In genomic region chr18:34867520-34867919, GRCh38 we compare ENCODE assay signal across 9 cellular contexts.
A peak's percentile ranks its signal among the peaks of the same experiment; 100 is the strongest.
DNase-seq lines count a peak whose midpoint lies in the region; ATAC-seq and TF ChIP-seq lines count a peak whose summit lies in the region.
"Had no signal": no experiment of that assay in that cellular context is flagged by ENCODE, and none has a peak within 500 bp of the region (broad histone marks: within the 10 kb centered on the region; RNA-seq: fewer than 3 reads in every experiment).

No MANE protein-coding gene starts in this region.

- DNase-seq in AG04450 (ENCODE audit: low read depth, low spot score): no peak
- peak; percentile 70 for DNase-seq in H7
- peak in 3 of 5 donors; percentile 31 to 43 (median 32) for DNase-seq in heart left ventricle
- no peak for DNase-seq in spleen
- DNase-seq in GM13977 (ENCODE audit: low spot score): no peak

- WGBS in heart left ventricle, 4 donors: 55 to 67% (median 63%) methylated on average over 7 of the region's 7 CpGs
- WGBS in spleen, 5 donors: 69 to 84% (median 74%) methylated on average over 7 of the region's 7 CpGs

- intact Hi-C loops in heart left ventricle (cut with DNase I): loop anchor here in 1 of 10 donors (10.0 kb wide), 1 partner anchor 277 kb away; no protein-coding TSS in a partner anchor
- intact Hi-C loops in spleen (cut with DNase I; ENCODE audit: low total_unique reads): no loop called here

- no peak overlapping the region for H3K4me3 Mint-ChIP-seq in activated T-helper 17 cell treated with anti-CD3 and anti-CD28 coated beads, Interleukin-2, amount 50 U/mL, for 72 hours
- H3K4me3 Mint-ChIP-seq: T-helper 2 cell treated with Interferon-gamma antibody and Interleukin-4, amounts not matched to agents 5 μg/mL and 100 μg/mL, for 36 hours had no signal

- H3K36me3 Mint-ChIP-seq in activated T-helper 17 cell treated with anti-CD3 and anti-CD28 coated beads, Interleukin-2, amount 50 U/mL, for 72 hours (ENCODE audit: low read depth): no peaks in the 10 kb centered on the region

- POLR2A ChIA-PET in AG04450 (lab: Yijun Ruan, JAX): interaction anchor here (0.7 kb wide), 1 partner anchor 556 kb away, joined by 4 read pairs; no protein-coding TSS in a partner anchor

- H3K27me3 ChIP-seq in AG04450 (ENCODE audit: control insufficient read depth, insufficient read depth, low read length): no peaks in the 10 kb centered on the region
- H3K27me3 ChIP-seq in H7 (ENCODE audit: control insufficient read depth, insufficient read depth, low read length): no peaks in the 10 kb centered on the region
- H3K27me3 ChIP-seq in heart left ventricle: no peaks in the 10 kb centered on the region
- no peaks in the 10 kb centered on the region for H3K27me3 ChIP-seq in spleen (replicated peaks in 1 of 7)

- in situ Hi-C loops in GM13977 (cut with MboI; ENCODE audit: low pct_unique_long_range_greater_than_20kb, low sequenced_read_pairs, unreplicated experiment): no loop called here

- CTCF ChIA-PET in AG04450 (lab: Charles Lee): interaction anchor here (0.7 to 6.4 kb wide), 32 partner anchors 9 to 1084 kb away, joined by 3 to 61 read pairs (median 5); no protein-coding TSS in a partner anchor

- no peak overlapping the region for H3K27ac ChIP-seq in AG04450 (ENCODE audit: low read depth, low read length)
- H3K27ac ChIP-seq in heart left ventricle: peak overlapping the region in 9 of 12 donors; percentile 20 to 66 (median 42)
- no peak overlapping the region for H3K27ac ChIP-seq in spleen

- no peaks in the 10 kb centered on the region; the same call in 1 of the 2 replicates for H3K36me3 ChIP-seq in H7 (replicated peaks; ENCODE audit: control insufficient read depth, insufficient read depth, low read length)
- peaks cover 0 to 31% (median 0%) of the 10 kb centered on the region in 9 donors for H3K36me3 ChIP-seq in heart left ventricle
- peaks cover 0 to 5% (median 0%) of the 10 kb centered on the region in 6 donors for H3K36me3 ChIP-seq in spleen

- H3K4me1 ChIP-seq in heart left ventricle: peaks cover 0 to 24% (median 2%) of the 10 kb centered on the region in 12 donors
- H3K4me1 ChIP-seq in spleen: no peaks in the 10 kb centered on the region

- H3K9me3 ChIP-seq in AG04450 (ENCODE audit: control insufficient read depth, insufficient read depth, low read length): no peaks in the 10 kb centered on the region
- no peaks in the 10 kb centered on the region for H3K9me3 ChIP-seq in heart left ventricle
- H3K9me3 ChIP-seq in spleen: no peaks in the 10 kb centered on the region

- peaks cover 11% of the 10 kb centered on the region for H3K27me3 Mint-ChIP-seq in activated T-helper 17 cell treated with anti-CD3 and anti-CD28 coated beads, Interleukin-2, amount 50 U/mL, for 72 hours

- ATAC-seq in heart left ventricle (peak in 3 of 4 donors; percentile 40 to 84 (median 60)), HG02840 (IDR thresholded peaks at IDR 0.05; ENCODE audit: low FRiP score, unreplicated experiment) (no peak)
- ATAC-seq in activated T-helper 17 cell treated with anti-CD3 and anti-CD28 coated beads, Interleukin-2, amount 50 U/mL, for 72 hours (replicated peaks): no peak

- peak; percentile 29; the same call in 1 of the 2 replicates for TF ChIP-seq CTCF in AG04450 (IDR thresholded peaks at IDR 0.05; ENCODE audit: low read depth, low read length)
- peak in 8 of 12 donors; percentile 9 to 48 (median 25) for TF ChIP-seq CTCF in heart left ventricle (IDR thresholded peaks at IDR 0.05)
- TF ChIP-seq CTCF in spleen (IDR thresholded peaks at IDR 0.05 in 8 of 11, conservative IDR thresholded peaks at IDR 0.05 in 3 of 11): no peak
- TF ChIP-seq CTCF in GM13977 (IDR thresholded peaks at IDR 0.05; ENCODE audit: extremely low read depth, insufficient read depth, missing control alignments): no peak

- H3K27ac Mint-ChIP-seq in activated T-helper 17 cell treated with anti-CD3 and anti-CD28 coated beads, Interleukin-2, amount 50 U/mL, for 72 hours: no peak overlapping the region
- H3K27ac Mint-ChIP-seq: T-helper 2 cell treated with Interferon-gamma antibody and Interleukin-4, amounts not matched to agents 5 μg/mL and 100 μg/mL, for 36 hours had no signal

- H3K9me3 Mint-ChIP-seq in activated T-helper 17 cell treated with anti-CD3 and anti-CD28 coated beads, Interleukin-2, amount 50 U/mL, for 72 hours: no peaks in the 10 kb centered on the region
- H3K9me3 Mint-ChIP-seq: T-helper 2 cell treated with Interferon-gamma antibody and Interleukin-4, amounts not matched to agents 5 μg/mL and 100 μg/mL, for 36 hours had no signal

- TF ChIP-seq POLR2A in heart left ventricle (IDR thresholded peaks at IDR 0.05) (no peak), spleen (IDR thresholded peaks at IDR 0.05) (no peak)

- H3K4me3 ChIP-seq in AG04450 (ENCODE audit: low read depth, low read length) (no peak overlapping the region), H7 (ENCODE audit: insufficient read depth, low read depth, low read length) (no peak overlapping the region), heart left ventricle (no peak overlapping the region), spleen (no peak overlapping the region)

- peaks cover 3% of the 10 kb centered on the region for H3K4me1 Mint-ChIP-seq in activated T-helper 17 cell treated with anti-CD3 and anti-CD28 coated beads, Interleukin-2, amount 50 U/mL, for 72 hours

TF ChIP-seq in PFSK-1, 5 proteins besides CTCF, POLR2A, EP300 and RAD21:
- TF ChIP-seq TAF1 (IDR thresholded peaks at IDR 0.05; ENCODE audit: borderline replicate concordance, insufficient read depth, low read length) (no peak), FOXP2 (optimal IDR thresholded peaks at IDR 0.05; ENCODE audit: borderline replicate concordance, extremely low read depth, extremely low read length, insufficient read depth) (peak; percentile 39)
TF ChIP-seq in PFSK-1: peak in this region for 1.

Comparison
In these comparisons a context has a peak if more than half of its experiments do, and no peak if none do; other contexts are left out.
1. DNase-seq: peak in H7 (single experiment) and heart left ventricle (3 of 5); none in AG04450 (single experiment), spleen (single experiment) and GM13977 (single experiment).
2. H3K27ac ChIP-seq: peak in heart left ventricle (9 of 12); none in AG04450 (single experiment) and spleen (0 of 8).
3. CTCF ChIP-seq: peak in AG04450 (single experiment) and heart left ventricle (8 of 12); none in spleen (0 of 11) and GM13977 (single experiment).
4. ATAC-seq: peak in heart left ventricle (3 of 4); none in HG02840 (single experiment) and activated T-helper 17 cell treated with anti-CD3 and anti-CD28 coated beads, Interleukin-2, amount 50 U/mL, for 72 hours (single experiment).